Comparison of ENCODE assay signal across 31 cellular contexts in genomic region chr6:158262755-158263154, GRCh38. TPM values are rescaled to one million over a fixed set of nuclear protein-coding genes. Genes with fewer than 3 reads are reported as not detected.
A peak's percentile ranks its signal among the peaks of the same experiment; 100 is the strongest.
DNase-seq lines count a peak whose midpoint lies in the region; ATAC-seq, FAIRE-seq and TF ChIP-seq lines count a peak whose summit lies in the region.
"Had no signal": no experiment of that assay in that cellular context is flagged by ENCODE, and none has a peak within 500 bp of the region (broad histone marks: within the 10 kb centered on the region; RNA-seq: fewer than 3 reads in every experiment).

No MANE protein-coding gene starts in this region.

- POLR2A ChIA-PET in HepG2 (lab: Yijun Ruan, JAX): no interaction called here

- H3K27me3 ChIP-seq in HepG2 (ENCODE audit: control insufficient read depth in 1 of 2, insufficient read depth in 2 of 2, low read length in 2 of 2): no peaks in the 10 kb centered on the region
- H3K27me3 ChIP-seq in right lobe of liver: no peaks in the 10 kb centered on the region
- H3K27me3 ChIP-seq: foreskin keratinocyte, heart left ventricle, stomach, tibial nerve had no signal

- TF ChIP-seq RAD21 in HepG2 (CRISPR knock-in tag; IDR thresholded peaks at IDR 0.05): no peak

- no peaks in the 10 kb centered on the region for H3K9me3 ChIP-seq in HepG2 (ENCODE audit: low read length)
- H3K9me3 ChIP-seq in right lobe of liver: no peaks in the 10 kb centered on the region
- H3K9me3 ChIP-seq: heart left ventricle, psoas muscle, SK-N-SH, stomach, tibial nerve had no signal

- CTCF ChIA-PET in HepG2 (lab: Yijun Ruan, JAX; ENCODE audit: low intra/inter-chr PET ratio, low total read pairs): no interaction called here

- TF ChIP-seq CTCF in HepG2 (CRISPR knock-in tag; IDR thresholded peaks at IDR 0.05) (no peak), right lobe of liver (IDR thresholded peaks at IDR 0.05) (no peak)

- H4K20me1 ChIP-seq in HepG2 (ENCODE audit: insufficient read depth, low read length): no peaks in the 10 kb centered on the region

- peak; percentile 28 for FAIRE-seq in HepG2 (lab: Jason Lieb, UNC)
- FAIRE-seq: bronchial epithelial cell, D721Med, kidney had no signal

- no TSS peak for BruUV-seq in HepG2 (replicated peaks; lab: Mats Ljungman, UMichigan)

- whole genome bisulfite sequencing in HepG2 (ENCODE audit: low lambda C conversion rate): 90% methylated on average over 5 of the region's 5 CpGs
- 65% methylated on average over 5 of the region's 5 CpGs for WGBS in right lobe of liver (ENCODE audit: insufficient coverage, low coverage, low lambda C conversion rate, missing lambda C conversion rate)

- H3K9ac ChIP-seq in HepG2 (ENCODE audit: insufficient read depth, low read depth, low read length): no peak overlapping the region
- H3K9ac ChIP-seq: SK-N-SH had no signal

- ATAC-seq in HepG2 (no peak), right lobe of liver (no peak), HG02981 (IDR thresholded peaks at IDR 0.05; ENCODE audit: unreplicated experiment) (no peak)
- ATAC-seq: esophagus mucosa; foreskin keratinocyte; HCT116; naive thymus-derived CD8-positive, alpha-beta T cell; psoas muscle had no signal

- H3K36me3 ChIP-seq in HepG2 (replicated peaks in 1 of 2; ENCODE audit: control insufficient read depth in 1 of 2, insufficient read depth in 2 of 2, low read length in 2 of 2): peaks cover 10 to 43% of the 10 kb centered on the region in 2 experiments
- H3K36me3 ChIP-seq in right lobe of liver: no peaks in the 10 kb centered on the region

- H3K27ac ChIP-seq in HepG2 (ENCODE audit: extremely low read length, insufficient read depth, low read length): no peak overlapping the region
- H3K27ac ChIP-seq in right lobe of liver: no peak overlapping the region
- peak overlapping the region; percentile 38 for H3K27ac ChIP-seq in substantia nigra (ENCODE audit: low read depth, low read length, poor library complexity, severe bottlenecking)
- H3K27ac ChIP-seq: 22Rv1, foreskin keratinocyte, heart left ventricle, psoas muscle, stomach, tibial nerve had no signal

- in situ Hi-C loops in HepG2 (cut with HindIII; ENCODE audit: extremely low pct_ligation_motif_present, low pct_unique_long_range_greater_than_20kb): no loop called here

- peaks cover 82% of the 10 kb centered on the region for H3K79me2 ChIP-seq in HepG2 (ENCODE audit: insufficient read depth, low read length)

- H2AFZ ChIP-seq in HepG2 (ENCODE audit: low read length): no peak overlapping the region

- no peak overlapping the region for H3K4me2 ChIP-seq in HepG2 (ENCODE audit: low read depth, low read length)
- H3K4me2 ChIP-seq: SK-N-SH had no signal

- DNase-seq in NCI-H1417 (lab: John Stamatoyannopoulos, UW): peak in 2 of 3 experiments; percentile 23 to 29
- DNase-seq in NCI-H1417 treated with DMSO at 0.1 percent for 48 hours (lab: John Stamatoyannopoulos, UW): no peak
- DNase-seq in HepG2 (ENCODE audit: low spot score): no peak
- no peak for DNase-seq in right lobe of liver
- DNase-seq in HS-5 (ENCODE audit: low read depth): peak; percentile 13
- no peak for DNase-seq in substantia nigra (lab: John Stamatoyannopoulos, UW)
- DNase-seq in NCI-H146 (lab: John Stamatoyannopoulos, UW): no peak
- DNase-seq: activated naive CD4-positive, alpha-beta T cell treated with anti-CD3 and anti-CD28 coated beads, Interleukin-2, amount 50 U/mL, for 16 hours; anterior cingulate cortex; cortex of kidney; endodermal cell; foreskin keratinocyte; heart left ventricle; kidney; midbrain; naive thymus-derived CD8-positive, alpha-beta T cell; NCI-H1105; NCI-H2081; NCI-H446 treated with DMSO at 0.1 percent for 48 hours; occipital lobe; psoas muscle; SK-N-SH; stimulated activated CD4-positive, alpha-beta T cell treated with anti-CD3 and anti-CD28 coated beads, Interleukin-15, amount 100 ng/mL, for 24 hours; stomach had no signal

- intact Hi-C loops in HepG2 (cut with micrococcal nuclease; ENCODE audit: unreplicated experiment): no loop called here
- intact Hi-C loops in right lobe of liver (cut with DNase I): no loop called here

- TF ChIP-seq EP300 in HepG2 (IDR thresholded peaks at IDR 0.05; ENCODE audit: low read depth in 2 of 2, low read length in 2 of 2): no peak
- TF ChIP-seq EP300 in HepG2 (CRISPR knock-in tag; IDR thresholded peaks at IDR 0.05; ENCODE audit: borderline replicate concordance): no peak

- TF ChIP-seq POLR2A in HepG2 (IDR thresholded peaks at IDR 0.05; ENCODE audit: insufficient read depth in 1 of 2, low read depth in 2 of 2, low read length in 2 of 2) (no peak), right lobe of liver (IDR thresholded peaks at IDR 0.05) (no peak)

- H3K4me3 ChIP-seq in HepG2 (replicated peaks in 1 of 3; ENCODE audit: insufficient read depth in 1 of 3, low read depth in 2 of 3, low read length in 3 of 3) (no peak overlapping the region), right lobe of liver (no peak overlapping the region)
- H3K4me3 ChIP-seq: heart left ventricle, psoas muscle, stomach, tibial nerve had no signal

- H3K4me1 ChIP-seq in HepG2 (ENCODE audit: insufficient read depth, low read length) (no peaks in the 10 kb centered on the region), right lobe of liver (no peaks in the 10 kb centered on the region)
- H3K4me1 ChIP-seq: foreskin keratinocyte, heart left ventricle, stomach, tibial nerve had no signal

TF ChIP-seq in HepG2, 621 proteins besides CTCF, POLR2A, EP300 and RAD21 (continues in another document):
- TF ChIP-seq ZNF143 (CRISPR knock-in tag; IDR thresholded peaks at IDR 0.05) (no peak), TRIM22 (IDR thresholded peaks at IDR 0.05) (no peak), MTA1 (CRISPR knock-in tag; IDR thresholded peaks at IDR 0.05; ENCODE audit: borderline replicate concordance) (no peak), ZNF512 (CRISPR knock-in tag; IDR thresholded peaks at IDR 0.05) (no peak), DRAP1 (CRISPR knock-in tag; IDR thresholded peaks at IDR 0.05) (no peak), CAMTA2 (CRISPR knock-in tag; IDR thresholded peaks at IDR 0.05; ENCODE audit: borderline replicate concordance) (no peak), ZNF768 (CRISPR knock-in tag; IDR thresholded peaks at IDR 0.05) (no peak), RFX1 (IDR thresholded peaks at IDR 0.05) (no peak), PCBP1 (IDR thresholded peaks at IDR 0.05; ENCODE audit: borderline replicate concordance, low read depth, low read length) (no peak), NR2F2 (IDR thresholded peaks at IDR 0.05; ENCODE audit: borderline replicate concordance, low read depth) (no peak)

RNA-seq across cellular contexts. Expression of gene TULP4, which starts 49.5 kb away (rescaled TPM):
- 122 and 143 TPM in 2 replicates for total RNA-seq in HepG2 (2016; rRNA removed; fragmentation: Illumina TruSeq; extraction: Trizol)
- 244 and 275 TPM in 2 replicates for total RNA-seq in HepG2 (2016; cell fraction: cytosol; rRNA removed; fragmentation: Illumina TruSeq; extraction: Trizol; ENCODE audit: low read depth)
- total RNA-seq in HepG2 (2016; cell fraction: insoluble cytoplasmic fraction; rRNA removed; fragmentation: Illumina TruSeq; extraction: Trizol): 121 and 124 TPM in 2 replicates
- total RNA-seq in HepG2 (2016; cell fraction: membrane; rRNA removed; fragmentation: Illumina TruSeq; extraction: Trizol): 358 and 486 TPM in 2 replicates
- 96.8 and 105 TPM in 2 replicates for total RNA-seq in HepG2 (2016; cell fraction: nucleus; rRNA removed; fragmentation: Illumina TruSeq; extraction: Trizol)
- 19.1 and 21.1 TPM in 2 replicates for polyA plus RNA-seq in HepG2 (2011; rRNA removed)
- 9.7 and 14.3 TPM in 2 replicates for polyA plus RNA-seq in HepG2 (2011; cell fraction: cytosol; rRNA removed)
- 37.4 and 38.9 TPM in 2 replicates for polyA plus RNA-seq in HepG2 (2011; cell fraction: nucleus; rRNA removed)
- polyA plus RNA-seq in HepG2 (2012): 13.6 and 14.1 TPM in 2 replicates
- polyA plus RNA-seq in HepG2 (2016; cell fraction: cytosol; fragmentation: Illumina TruSeq; extraction: Trizol; ENCODE audit: low read depth): 1.3 and 1.7 TPM in 2 replicates
- polyA plus RNA-seq in HepG2 (2016; cell fraction: insoluble cytoplasmic fraction; fragmentation: Illumina TruSeq; extraction: Trizol; ENCODE audit: low read depth): 8.7 and 9.3 TPM in 2 replicates
- 2.5 and 3.1 TPM in 2 replicates for polyA plus RNA-seq in HepG2 (2016; cell fraction: membrane; fragmentation: Illumina TruSeq; extraction: Trizol; ENCODE audit: low read depth)
- polyA plus RNA-seq in HepG2 (2016; cell fraction: nucleus; fragmentation: Illumina TruSeq; extraction: Trizol; ENCODE audit: insufficient read depth, low read depth): 17.9 and 19.4 TPM in 2 replicates
- polyA minus RNA-seq in HepG2 (2011; rRNA and poly(A)+ RNA removed; ENCODE audit: low replicate concordance): 41.3 and 139 TPM in 2 replicates
- 105 and 136 TPM in 2 replicates for polyA minus RNA-seq in HepG2 (2011; cell fraction: cytosol; rRNA and poly(A)+ RNA removed)
- polyA minus RNA-seq in HepG2 (2011; cell fraction: nucleus; rRNA and poly(A)+ RNA removed): 153 and 181 TPM in 2 replicates
- total RNA-seq in right lobe of liver: 10 to 100 TPM; 27.0 to 42.4 (median 32.3) TPM

Comparison
In these comparisons a context has a peak if more than half of its experiments do, and no peak if none do; other contexts are left out.
1. DNase-seq: peak in NCI-H1417 (2 of 3) and HS-5 (single experiment); none in NCI-H1417 treated with DMSO at 0.1 percent for 48 hours (single experiment), HepG2 (single experiment), right lobe of liver (0 of 3), substantia nigra (0 of 49) and NCI-H146 (single experiment).